ENCODE assay signal across 9 cellular contexts in the genomic region with DNA sequence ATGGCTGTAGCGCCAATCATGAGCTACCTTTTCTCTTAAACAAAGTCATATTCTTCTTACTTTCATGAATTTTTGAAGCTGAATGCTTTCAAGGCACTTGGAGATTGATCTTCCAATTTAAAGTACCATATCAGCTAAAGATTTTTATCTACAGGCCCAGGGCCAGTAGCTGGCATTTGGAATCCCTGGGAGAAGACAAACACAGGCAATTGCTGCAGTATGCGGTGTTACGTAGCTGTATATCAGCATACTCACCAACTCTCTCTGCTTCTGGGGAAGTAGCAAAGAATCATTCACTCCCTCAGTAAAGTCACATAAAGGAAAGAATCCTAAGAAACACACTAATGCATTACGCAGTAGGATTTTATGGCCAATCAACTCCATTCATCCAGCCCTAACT.
"Had no signal": no experiment of that assay in that cellular context is flagged by ENCODE, and none has a peak within 500 bp of the region (broad histone marks: within the 10 kb centered on the region; RNA-seq: fewer than 3 reads in every experiment).

No MANE protein-coding gene starts in this region.

- FAIRE-seq: HTR-8/SVneo, K562 had no signal

- H3K27ac Mint-ChIP-seq: HFFc6 had no signal

- H3K9me3 ChIP-seq: HAP-1 had no signal

- H3K4me3 ChIP-seq: HAP-1, K562 had no signal

- H3K4me1 ChIP-seq: HAP-1 had no signal

- H3K4me3 Mint-ChIP-seq: HFFc6 had no signal

- H3K36me3 ChIP-seq: HAP-1 had no signal

- ATAC-seq: HCT116, K562 had no signal

- DNase-seq: GOT3, H7, HFFc6, IMR-90, KG1 had no signal
